11 cellular contexts compared by ENCODE assay signal in the genomic region with DNA sequence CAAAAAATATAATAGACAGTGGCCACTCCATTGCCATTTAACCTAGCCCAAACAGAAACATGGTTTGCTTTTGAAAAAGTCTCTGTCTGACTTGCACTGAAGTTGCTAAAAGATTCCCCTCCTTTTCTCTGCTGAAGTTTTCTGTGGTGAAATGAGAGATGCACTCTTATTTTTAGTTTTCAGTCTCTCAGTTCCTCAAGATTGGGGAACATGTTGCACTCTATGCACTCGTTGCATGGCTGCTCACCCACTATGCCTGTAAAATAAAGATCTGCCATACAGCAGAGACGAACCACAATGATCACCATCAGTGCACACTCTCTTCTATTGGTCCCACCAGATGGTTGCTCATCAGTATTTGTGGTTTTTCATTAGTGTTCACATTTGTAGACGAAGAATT. TPM values are rescaled to one million over a fixed set of nuclear protein-coding genes. Genes with fewer than 3 reads are reported as not detected.
DNase-seq lines count a peak whose midpoint lies in the region; ATAC-seq and TF ChIP-seq lines count a peak whose summit lies in the region.
"Had no signal": no experiment of that assay in that cellular context is flagged by ENCODE, and none has a peak within 500 bp of the region (broad histone marks: within the 10 kb centered on the region; RNA-seq: fewer than 3 reads in every experiment).

No MANE protein-coding gene starts in this region.

- TF ChIP-seq CTCF in GM10248 (IDR thresholded peaks at IDR 0.05; ENCODE audit: control extremely low read depth, extremely low read depth, low read depth, missing control alignments) (no peak), lower leg skin (IDR thresholded peaks at IDR 0.05) (no peak)

- ATAC-seq in GM19324 (IDR thresholded peaks at IDR 0.05; ENCODE audit: low FRiP score, unreplicated experiment) (peak; percentile 93), HG02759 (IDR thresholded peaks at IDR 0.05; ENCODE audit: unreplicated experiment) (peak; percentile 99), HG03460 (IDR thresholded peaks at IDR 0.05; ENCODE audit: unreplicated experiment) (peak; percentile 96)

- no peak for TF ChIP-seq POLR2A in lower leg skin (IDR thresholded peaks at IDR 0.05)

- intact Hi-C loops in lower leg skin (cut with DNase I; ENCODE audit: low total_unique reads) = no loop called here

- POLR2A ChIA-PET in GM10248 (lab: Yijun Ruan, JAX) = no interaction called here

- 80 to 85% methylated on average over 3 of the region's 3 CpGs for WGBS in lower leg skin, 2 donors

- no peak overlapping the region for H3K4me3 ChIP-seq in lower leg skin (ENCODE audit: low read depth, poor library complexity, severe bottlenecking)
- H3K4me3 ChIP-seq: spleen had no signal

- CTCF ChIA-PET in GM10248 (lab: Yijun Ruan, JAX) = no interaction called here

- DNase-seq in GM10248 (ENCODE audit: extremely low spot score) = peak; percentile 61
- DNase-seq in lower leg skin (ENCODE audit: low spot score in 2 of 2) = no peak
- DNase-seq in hippocampal formation (lab: John Stamatoyannopoulos, UW) = no peak
- DNase-seq in DMS114 treated with DMSO at 0.1 percent for 48 hours (lab: John Stamatoyannopoulos, UW; ENCODE audit: unreplicated experiment) = no peak
- no peak for DNase-seq in hepatic stellate cell (ENCODE audit: low spot score)
- DNase-seq: effector CD8-positive, alpha-beta T cell; GF-D8; spleen had no signal

RNA-seq across cellular contexts. Expression of gene DAAM1, which starts 13.1 kb away (rescaled TPM):
- 100 to 1,000 TPM; 155 to 194 (median 183) TPM for total RNA-seq in lower leg skin
